Comparison of ENCODE assay signal across 7 cellular contexts in the genomic region with DNA sequence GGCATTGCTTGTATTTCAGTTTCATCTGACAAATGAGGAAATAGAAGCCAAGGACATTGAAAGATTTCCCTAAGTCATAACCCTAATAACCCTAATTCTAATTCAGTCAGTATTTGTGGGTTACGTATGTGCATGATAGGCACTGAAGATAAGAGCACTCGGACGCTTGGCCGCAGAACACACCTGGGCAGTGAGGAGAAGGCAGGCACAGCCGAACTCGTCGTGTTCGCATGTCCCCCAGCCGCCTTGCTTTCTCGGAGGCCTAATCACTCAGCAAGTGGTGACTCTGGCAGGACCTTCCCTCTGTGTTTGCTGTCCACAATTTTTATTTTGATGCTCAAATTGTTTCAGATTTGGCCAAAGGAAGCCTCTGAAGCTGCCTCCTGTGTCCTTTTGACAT. TPM values are rescaled to one million over a fixed set of nuclear protein-coding genes. Genes with fewer than 3 reads are reported as not detected.
"Had no signal": no experiment of that assay in that cellular context is flagged by ENCODE, and none has a peak within 500 bp of the region (broad histone marks: within the 10 kb centered on the region; RNA-seq: fewer than 3 reads in every experiment).

No MANE protein-coding gene starts in this region.

- DNase-seq: GOT3, H9, HCEC 1CT, IMR-90, KBM-7 had no signal

- H3K27ac Mint-ChIP-seq: H9 had no signal

- FAIRE-seq: H54, HTR-8/SVneo had no signal

- H3K9me3 Mint-ChIP-seq: H9 had no signal

- H3K4me3 Mint-ChIP-seq: H9 had no signal

RNA-seq across cellular contexts. Expression of a gene that starts 23.7 kb away (rescaled TPM):
- total RNA-seq: H9 had no signal
